In the genomic region with DNA sequence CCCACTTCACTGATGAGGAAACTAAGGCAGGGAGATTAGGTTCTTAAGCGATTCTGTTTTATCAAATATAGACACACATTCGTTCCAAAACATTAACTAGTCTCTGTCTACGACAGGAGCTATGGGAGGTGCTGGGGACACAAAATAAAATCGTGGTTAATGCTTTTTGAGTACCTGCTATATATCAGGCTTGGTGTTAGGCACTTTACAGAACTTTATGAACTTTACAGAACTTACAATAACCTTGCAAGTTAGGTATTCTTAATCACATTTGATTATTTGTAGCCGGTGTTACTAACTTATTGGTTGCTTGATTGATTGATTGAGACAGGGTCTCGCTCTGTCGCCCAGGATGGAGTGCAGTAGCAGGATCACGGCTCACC, we compare ENCODE assay signal across 1 cellular context.
TF ChIP-seq lines count a peak whose summit lies in the region.

No MANE protein-coding gene starts in this region.

TF ChIP-seq in HepG2, 621 proteins besides CTCF, POLR2A, EP300 and RAD21:
- TF ChIP-seq SMAD9 (CRISPR knock-in tag; IDR thresholded peaks at IDR 0.05), result no peak
- TF ChIP-seq SMAD3 (CRISPR knock-in tag; IDR thresholded peaks at IDR 0.05), result no peak
- no peak for TF ChIP-seq ZNF670 (CRISPR knock-in tag; IDR thresholded peaks at IDR 0.05; ENCODE audit: borderline replicate concordance)
- TF ChIP-seq, protein P1, sequence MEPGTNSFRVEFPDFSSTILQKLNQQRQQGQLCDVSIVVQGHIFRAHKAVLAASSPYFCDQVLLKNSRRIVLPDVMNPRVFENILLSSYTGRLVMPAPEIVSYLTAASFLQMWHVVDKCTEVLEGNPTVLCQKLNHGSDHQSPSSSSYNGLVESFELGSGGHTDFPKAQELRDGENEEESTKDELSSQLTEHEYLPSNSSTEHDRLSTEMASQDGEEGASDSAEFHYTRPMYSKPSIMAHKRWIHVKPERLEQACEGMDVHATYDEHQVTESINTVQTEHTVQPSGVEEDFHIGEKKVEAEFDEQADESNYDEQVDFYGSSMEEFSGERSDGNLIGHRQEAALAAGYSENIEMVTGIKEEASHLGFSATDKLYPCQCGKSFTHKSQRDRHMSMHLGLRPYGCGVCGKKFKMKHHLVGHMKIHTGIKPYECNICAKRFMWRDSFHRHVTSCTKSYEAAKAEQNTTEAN (CRISPR knock-in tag; conservative IDR thresholded peaks at IDR 0.05), result no peak
- TF ChIP-seq KDM5A (IDR thresholded peaks at IDR 0.05; ENCODE audit: borderline replicate concordance, low read length), result no peak
- no peak for TF ChIP-seq ZNF556 (CRISPR knock-in tag; IDR thresholded peaks at IDR 0.05; ENCODE audit: borderline replicate concordance)
- no peak for TF ChIP-seq KLF6 (CRISPR knock-in tag; IDR thresholded peaks at IDR 0.05)
- 0 out of 2 replicates have a peak, but pooled peaks have one; percentile 10 for TF ChIP-seq ZNF30 (CRISPR knock-in tag; IDR thresholded peaks at IDR 0.05)
- TF ChIP-seq, protein P2, sequence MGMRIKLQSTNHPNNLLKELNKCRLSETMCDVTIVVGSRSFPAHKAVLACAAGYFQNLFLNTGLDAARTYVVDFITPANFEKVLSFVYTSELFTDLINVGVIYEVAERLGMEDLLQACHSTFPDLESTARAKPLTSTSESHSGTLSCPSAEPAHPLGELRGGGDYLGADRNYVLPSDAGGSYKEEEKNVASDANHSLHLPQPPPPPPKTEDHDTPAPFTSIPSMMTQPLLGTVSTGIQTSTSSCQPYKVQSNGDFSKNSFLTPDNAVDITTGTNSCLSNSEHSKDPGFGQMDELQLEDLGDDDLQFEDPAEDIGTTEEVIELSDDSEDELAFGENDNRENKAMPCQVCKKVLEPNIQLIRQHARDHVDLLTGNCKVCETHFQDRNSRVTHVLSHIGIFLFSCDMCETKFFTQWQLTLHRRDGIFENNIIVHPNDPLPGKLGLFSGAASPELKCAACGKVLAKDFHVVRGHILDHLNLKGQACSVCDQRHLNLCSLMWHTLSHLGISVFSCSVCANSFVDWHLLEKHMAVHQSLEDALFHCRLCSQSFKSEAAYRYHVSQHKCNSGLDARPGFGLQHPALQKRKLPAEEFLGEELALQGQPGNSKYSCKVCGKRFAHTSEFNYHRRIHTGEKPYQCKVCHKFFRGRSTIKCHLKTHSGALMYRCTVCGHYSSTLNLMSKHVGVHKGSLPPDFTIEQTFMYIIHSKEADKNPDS (CRISPR knock-in tag; IDR thresholded peaks at IDR 0.05), result 0 out of 2 replicates have a peak, but pooled peaks have one; percentile 17
- TF ChIP-seq, protein P3, sequence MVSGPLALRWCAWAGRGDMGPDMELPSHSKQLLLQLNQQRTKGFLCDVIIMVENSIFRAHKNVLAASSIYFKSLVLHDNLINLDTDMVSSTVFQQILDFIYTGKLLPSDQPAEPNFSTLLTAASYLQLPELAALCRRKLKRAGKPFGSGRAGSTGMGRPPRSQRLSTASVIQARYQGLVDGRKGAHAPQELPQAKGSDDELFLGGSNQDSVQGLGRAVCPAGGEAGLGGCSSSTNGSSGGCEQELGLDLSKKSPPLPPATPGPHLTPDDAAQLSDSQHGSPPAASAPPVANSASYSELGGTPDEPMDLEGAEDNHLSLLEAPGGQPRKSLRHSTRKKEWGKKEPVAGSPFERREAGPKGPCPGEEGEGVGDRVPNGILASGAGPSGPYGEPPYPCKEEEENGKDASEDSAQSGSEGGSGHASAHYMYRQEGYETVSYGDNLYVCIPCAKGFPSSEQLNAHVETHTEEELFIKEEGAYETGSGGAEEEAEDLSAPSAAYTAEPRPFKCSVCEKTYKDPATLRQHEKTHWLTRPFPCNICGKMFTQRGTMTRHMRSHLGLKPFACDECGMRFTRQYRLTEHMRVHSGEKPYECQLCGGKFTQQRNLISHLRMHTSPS (CRISPR knock-in tag; IDR thresholded peaks at IDR 0.05; ENCODE audit: low read depth), result no peak
- no peak for TF ChIP-seq ZFY (CRISPR knock-in tag; IDR thresholded peaks at IDR 0.05)
- no peak for TF ChIP-seq ZNF484 (CRISPR knock-in tag; IDR thresholded peaks at IDR 0.05; ENCODE audit: borderline replicate concordance, low read depth)
- peak; percentile 40; the same call in 1 of the 2 replicates for TF ChIP-seq ARNTL (CRISPR knock-in tag; IDR thresholded peaks at IDR 0.05)
- TF ChIP-seq NFYC (CRISPR knock-in tag; IDR thresholded peaks at IDR 0.05), result no peak
- no peak for TF ChIP-seq ZFP36L1 (CRISPR knock-in tag; IDR thresholded peaks at IDR 0.05)
- 0 out of 2 replicates have a peak, but pooled peaks have one; percentile 34 for TF ChIP-seq ZNF775 (CRISPR knock-in tag; IDR thresholded peaks at IDR 0.05; ENCODE audit: borderline replicate concordance)
